ENCODE assay signal across 10 cellular contexts in the genomic region with DNA sequence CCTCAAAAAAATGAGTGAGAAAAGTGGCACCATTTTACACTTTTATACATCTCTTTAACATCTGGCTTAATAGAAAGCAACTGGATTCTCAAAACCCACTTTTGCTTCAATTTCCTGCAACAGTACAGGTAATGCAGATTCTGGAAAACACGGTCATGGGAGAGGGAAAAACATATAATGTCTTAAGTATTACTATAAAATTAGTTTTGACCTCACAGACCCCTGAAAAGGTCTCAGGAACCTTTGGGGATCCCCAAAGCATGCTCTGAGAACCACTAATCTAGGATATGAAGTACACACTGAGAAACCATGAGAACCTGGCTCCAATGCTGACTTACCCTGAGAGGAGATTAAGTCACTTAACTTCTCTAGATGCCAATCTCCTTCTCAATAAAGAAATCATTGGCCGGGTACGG.
A peak's percentile ranks its signal among the peaks of the same experiment; 100 is the strongest.
DNase-seq lines count a peak whose midpoint lies in the region; ATAC-seq and TF ChIP-seq lines count a peak whose summit lies in the region.
"Had no signal": no experiment of that assay in that cellular context is flagged by ENCODE, and none has a peak within 500 bp of the region (broad histone marks: within the 10 kb centered on the region; RNA-seq: fewer than 3 reads in every experiment).

No MANE protein-coding gene starts in this region.

- peak; percentile 29 for ATAC-seq in GM18861 (IDR thresholded peaks at IDR 0.05; ENCODE audit: unreplicated experiment)
- peak; percentile 57 for ATAC-seq in GM21528 (IDR thresholded peaks at IDR 0.05; ENCODE audit: low FRiP score, unreplicated experiment)
- peak; percentile 65 for ATAC-seq in HG03432 (IDR thresholded peaks at IDR 0.05; ENCODE audit: unreplicated experiment)
- no peak for ATAC-seq in lower lobe of right lung
- ATAC-seq: right cardiac atrium had no signal

- DNase-seq in lower lobe of right lung (no peak), retina (no peak), NCI-H146 (lab: John Stamatoyannopoulos, UW) (no peak), NCI-H187 (lab: John Stamatoyannopoulos, UW) (no peak), NAMALWA (ENCODE audit: low spot score) (no peak)
- DNase-seq: NCI-H1105, right cardiac atrium had no signal

- no peak overlapping the region for H3K4me3 ChIP-seq in lower lobe of right lung

- H3K4me1 ChIP-seq in lower lobe of right lung: peaks cover 39% of the 10 kb centered on the region

- no peaks in the 10 kb centered on the region for H3K27me3 ChIP-seq in lower lobe of right lung (ENCODE audit: low read depth)

- peak overlapping the region; percentile 26 for H3K27ac ChIP-seq in lower lobe of right lung

- intact Hi-C loops in lower lobe of right lung (cut with DNase I): no loop called here

- no peaks in the 10 kb centered on the region for H3K36me3 ChIP-seq in lower lobe of right lung

- no peaks in the 10 kb centered on the region for H3K9me3 ChIP-seq in lower lobe of right lung

- no peak for TF ChIP-seq CTCF in lower lobe of right lung (IDR thresholded peaks at IDR 0.05)

Comparison
In these comparisons a context has a peak if more than half of its experiments do, and no peak if none do; other contexts are left out.
1. ATAC-seq: peak in GM18861 (single experiment), GM21528 (single experiment) and HG03432 (single experiment); none in lower lobe of right lung (0 of 2).